In genomic region chr3:169811606-169812123, GRCh38 we compare ENCODE assay signal across 6 cellular contexts. TPM values are rescaled to one million over a fixed set of nuclear protein-coding genes. Genes with fewer than 3 reads are reported as not detected.
DNase-seq lines count a peak whose midpoint lies in the region; ATAC-seq and TF ChIP-seq lines count a peak whose summit lies in the region.

No MANE protein-coding gene starts in this region.

- TF ChIP-seq CTCF in CD4-positive, alpha-beta T cell (IDR thresholded peaks at IDR 0.05) = no peak
- TF ChIP-seq CTCF in MM.1S (IDR thresholded peaks at IDR 0.05; ENCODE audit: low read length) (no peak), astrocyte of the cerebellum (IDR thresholded peaks at IDR 0.05; ENCODE audit: low read depth, low read length, missing control alignments) (no peak), GM13977 (IDR thresholded peaks at IDR 0.05; ENCODE audit: extremely low read depth, insufficient read depth, missing control alignments) (no peak)

- no peaks in the 10 kb centered on the region for H3K9me2 ChIP-seq in MM.1S (replicated peaks; ENCODE audit: insufficient read depth, low read length)

- H3K4ac ChIP-seq in mesenchymal stem cell (ENCODE audit: low read depth in 1 of 2, low read length in 2 of 2) = peak overlapping the region in 1 of 2 experiments; percentile 0

- no peak overlapping the region for H3K27ac ChIP-seq in CD4-positive, alpha-beta T cell (ENCODE audit: low read depth, low read length)
- no peak overlapping the region for H3K27ac ChIP-seq in MM.1S (ENCODE audit: low read length)
- no peak overlapping the region for H3K27ac ChIP-seq in mesenchymal stem cell (ENCODE audit: low read length, poor library complexity, severe bottlenecking)

- no peak for ATAC-seq in CD4-positive, alpha-beta T cell (ENCODE audit: poor library complexity)
- ATAC-seq in GM19463 (IDR thresholded peaks at IDR 0.05; ENCODE audit: unreplicated experiment) = no peak

- peaks cover 26% of the 10 kb centered on the region for H3K4me1 Mint-ChIP-seq in CD4-positive, alpha-beta T cell (ENCODE audit: low read depth)

- H3K9me3 Mint-ChIP-seq in CD4-positive, alpha-beta T cell = peaks cover 5% of the 10 kb centered on the region

- H2AK5ac ChIP-seq in mesenchymal stem cell (ENCODE audit: low read length, severe bottlenecking) = no peak overlapping the region

- H4K20me1 ChIP-seq in MM.1S (ENCODE audit: insufficient read depth, low read length) = no peaks in the 10 kb centered on the region

- in situ Hi-C loops in astrocyte of the cerebellum (cut with HindIII; ENCODE audit: low sequenced_read_pairs) = no loop called here
- in situ Hi-C loops in GM13977 (cut with MboI; ENCODE audit: low pct_unique_long_range_greater_than_20kb, low sequenced_read_pairs, unreplicated experiment) = no loop called here

- H4K91ac ChIP-seq in mesenchymal stem cell (ENCODE audit: low read length) = no peak overlapping the region

- H3K36me3 Mint-ChIP-seq in CD4-positive, alpha-beta T cell (ENCODE audit: low read depth) = peaks cover 7% of the 10 kb centered on the region

- H3K4me3 Mint-ChIP-seq in CD4-positive, alpha-beta T cell = peak overlapping the region; percentile 94

- H3F3A ChIP-seq in MM.1S (ENCODE audit: insufficient read depth, low read length) = peaks cover 10% of the 10 kb centered on the region; the same call in 1 of the 2 replicates

- H3K4me3 ChIP-seq in MM.1S (ENCODE audit: low read length) (peak overlapping the region; percentile 66; the same call in 1 of the 2 replicates), astrocyte of the cerebellum (ENCODE audit: low read depth, low read length) (peak overlapping the region; percentile 35), mesenchymal stem cell (ENCODE audit: insufficient read depth in 1 of 2, low read depth in 1 of 2, low read length in 2 of 2) (peak overlapping the region in 1 of 2 experiments; percentile 77)

- CTCF ChIA-PET in CD4-positive, alpha-beta T cell (lab: Charles Lee) = no interaction called here

- no peaks in the 10 kb centered on the region for H3K79me1 ChIP-seq in mesenchymal stem cell (replicated peaks; ENCODE audit: low read length, poor library complexity, severe bottlenecking)

- H3K27me3 Mint-ChIP-seq in CD4-positive, alpha-beta T cell = no peaks in the 10 kb centered on the region

- H3K4me1 ChIP-seq in MM.1S (ENCODE audit: low read length) = no peaks in the 10 kb centered on the region
- H3K4me1 ChIP-seq in mesenchymal stem cell (ENCODE audit: control insufficient read depth, insufficient read depth, low read depth, low read length) = peaks cover 11% of the 10 kb centered on the region

- H4K8ac ChIP-seq in mesenchymal stem cell (ENCODE audit: low read length) = peak overlapping the region; percentile 100

- H3K23ac ChIP-seq in mesenchymal stem cell (ENCODE audit: low read length in 2 of 2) = no peak overlapping the region

- no peak overlapping the region for H2BK12ac ChIP-seq in mesenchymal stem cell (ENCODE audit: low read length in 2 of 2)

- H3K18ac ChIP-seq in mesenchymal stem cell (ENCODE audit: low read depth in 1 of 2, low read length in 2 of 2) = peak overlapping the region; percentile 86 to 97

- H3K27me3 ChIP-seq in CD4-positive, alpha-beta T cell (ENCODE audit: control insufficient read depth, insufficient read depth, low read length) = no peaks in the 10 kb centered on the region
- H3K27me3 ChIP-seq in MM.1S (replicated peaks; ENCODE audit: insufficient read depth, low read length) (no peaks in the 10 kb centered on the region), mesenchymal stem cell (ENCODE audit: control insufficient read depth in 1 of 2, insufficient read depth in 1 of 2, low read length in 2 of 2) (no peaks in the 10 kb centered on the region)

- H2BK15ac ChIP-seq in mesenchymal stem cell (ENCODE audit: low read depth, poor library complexity, severe bottlenecking) = peak overlapping the region; percentile 89

- H3K4me2 ChIP-seq in MM.1S (ENCODE audit: low read depth, low read length) (peak overlapping the region; percentile 93), mesenchymal stem cell (ENCODE audit: low read length, poor library complexity, severe bottlenecking) (peak overlapping the region; percentile 94)

- H2BK5ac ChIP-seq in mesenchymal stem cell (ENCODE audit: low read depth, low read length, poor library complexity, severe bottlenecking) = no peak overlapping the region

- 11% methylated on average over 13 of the region's 15 CpGs for WGBS in mesenchymal stem cell

- H3K14ac ChIP-seq in mesenchymal stem cell (ENCODE audit: low read length in 2 of 2) = no peak overlapping the region

- DNase-seq in CD4-positive, alpha-beta T cell = no peak
- DNase-seq in MM.1S (no peak), astrocyte of the cerebellum (ENCODE audit: low read depth) (peak; percentile 19), mesenchymal stem cell (peak; percentile 74), GM13977 (ENCODE audit: low spot score) (no peak)

- no peaks in the 10 kb centered on the region for H3K79me2 ChIP-seq in MM.1S (ENCODE audit: low read length)

- H3K9ac ChIP-seq in MM.1S (ENCODE audit: low read length) (no peak overlapping the region), mesenchymal stem cell (ENCODE audit: low read length) (peak overlapping the region; percentile 88)

- peaks cover 13% of the 10 kb centered on the region for H3K9me3 ChIP-seq in CD4-positive, alpha-beta T cell (ENCODE audit: control insufficient read depth, low read length)
- H3K9me3 ChIP-seq in MM.1S (replicated peaks; ENCODE audit: insufficient read depth, low read length) (0 out of 2 replicates have a peak, but pooled peaks cover 4% of the 10 kb centered on the region), mesenchymal stem cell (ENCODE audit: control insufficient read depth, low read length) (peaks cover 7% of the 10 kb centered on the region)

- intact Hi-C loops in CD4-positive, alpha-beta T cell (cut with DNase I, micrococcal nuclease) = loop anchor here in 1 of 2 experiments (5.0 kb wide), 2 partner anchors 39 to 156 kb away; partner anchors contain the start of genes MYNN and SEC62

- H3K36me3 ChIP-seq in MM.1S (replicated peaks; ENCODE audit: insufficient read depth, low read length) (no peaks in the 10 kb centered on the region), mesenchymal stem cell (ENCODE audit: control insufficient read depth in 1 of 2, insufficient read depth in 2 of 2, low read depth in 1 of 2, low read length in 2 of 2) (peaks cover 3 to 4% of the 10 kb centered on the region in 2 experiments)

- peak overlapping the region; percentile 19 for H3K27ac Mint-ChIP-seq in CD4-positive, alpha-beta T cell

- POLR2A ChIA-PET in CD4-positive, alpha-beta T cell (lab: Charles Lee) = interaction anchor here (1.7 to 2.4 kb wide), 2 partner anchors 39 to 47 kb away, joined by 4 to 13 read pairs; partner anchors contain the start of genes MYNN and TERC

- peak overlapping the region; percentile 94 for H2AFZ ChIP-seq in MM.1S (ENCODE audit: low read length)
- H2AFZ ChIP-seq in mesenchymal stem cell (ENCODE audit: low read depth, low read length) = peak overlapping the region; percentile 85

- no peak overlapping the region for H2BK120ac ChIP-seq in mesenchymal stem cell (ENCODE audit: low read depth, low read length)

RNA-seq across cellular contexts. Expression of gene LRRIQ4, which starts 1.0 kb away (rescaled TPM):
- not detected for total RNA-seq in CD4-positive, alpha-beta T cell
- 0.04 TPM for polyA plus RNA-seq in mesenchymal stem cell (2013, experiment 1 of 2)
- polyA plus RNA-seq in mesenchymal stem cell (2013, experiment 2 of 2) = not detected

RNA-seq across cellular contexts. Expression of gene LRRC34, which starts 1.0 kb away (rescaled TPM):
- under 1 TPM; 0.22 to 0.52 TPM for total RNA-seq in CD4-positive, alpha-beta T cell
- 1.1 TPM for polyA plus RNA-seq in mesenchymal stem cell (2013, experiment 1 of 2)
- polyA plus RNA-seq in mesenchymal stem cell (2013, experiment 2 of 2) = 1.2 TPM

RNA-seq across cellular contexts. Expression of gene MYNN, which starts 38.5 kb away (rescaled TPM):
- 10 to 100 TPM; 18.7 to 20.6 TPM for total RNA-seq in CD4-positive, alpha-beta T cell
- polyA plus RNA-seq in mesenchymal stem cell (2013, experiment 1 of 2) = 8.6 TPM
- polyA plus RNA-seq in mesenchymal stem cell (2013, experiment 2 of 2) = 8.8 TPM

RNA-seq across cellular contexts. Expression of gene ACTRT3, which starts 42.3 kb away (rescaled TPM):
- total RNA-seq in CD4-positive, alpha-beta T cell = not detected
- polyA plus RNA-seq in mesenchymal stem cell (2013, experiment 1 of 2) = 2.0 TPM
- 2.0 TPM for polyA plus RNA-seq in mesenchymal stem cell (2013, experiment 2 of 2)

RNA-seq across cellular contexts. Expression of gene TERC, which starts 46.8 kb away (rescaled TPM):
- total RNA-seq in CD4-positive, alpha-beta T cell = 10 to 100 TPM in 1 of 2 experiments, 1 to 10 TPM in 1; 9.0 to 10.4 TPM
- polyA plus RNA-seq in mesenchymal stem cell (2013, experiment 1 of 2) = 0.19 TPM
- not detected for polyA plus RNA-seq in mesenchymal stem cell (2013, experiment 2 of 2)

Comparison
In these comparisons a context has a peak if more than half of its experiments do, and no peak if none do; other contexts are left out.
1. DNase-seq: peak in astrocyte of the cerebellum (single experiment) and mesenchymal stem cell (single experiment); none in CD4-positive, alpha-beta T cell (0 of 10), MM.1S (single experiment) and GM13977 (single experiment).